In genomic region chr1:226696552-226696951, GRCh38 we compare ENCODE assay signal across 15 cellular contexts. TPM values are rescaled to one million over a fixed set of nuclear protein-coding genes. Genes with fewer than 3 reads are reported as not detected.
DNase-seq lines count a peak whose midpoint lies in the region; ATAC-seq and TF ChIP-seq lines count a peak whose summit lies in the region.
"Had no signal": no experiment of that assay in that cellular context is flagged by ENCODE, and none has a peak within 500 bp of the region (broad histone marks: within the 10 kb centered on the region; RNA-seq: fewer than 3 reads in every experiment).

No MANE protein-coding gene starts in this region.

- H3K27me3 Mint-ChIP-seq in activated CD4-positive, alpha-beta T cell treated with anti-CD3 and anti-CD28 coated beads, Interleukin-2, amount 10 ng/mL, durations not matched to agents 7 days and 5 days: no peaks in the 10 kb centered on the region
- no peaks in the 10 kb centered on the region for H3K27me3 Mint-ChIP-seq in T-cell
- H3K27me3 Mint-ChIP-seq: type B pancreatic cell had no signal

- peaks cover 0 to 8% (median 4%) of the 10 kb centered on the region in 3 donors for H3K36me3 ChIP-seq in esophagus squamous epithelium

- no peak overlapping the region for H3K4me3 Mint-ChIP-seq in activated CD4-positive, alpha-beta T cell treated with anti-CD3 and anti-CD28 coated beads, Interleukin-2, amount 10 ng/mL, durations not matched to agents 7 days and 5 days
- H3K4me3 Mint-ChIP-seq in T-cell: peak overlapping the region in 1 of 3 donors; percentile 76
- peak overlapping the region; percentile 41 for H3K4me3 Mint-ChIP-seq in stimulated activated effector memory CD8-positive, alpha-beta T cell treated with anti-CD3 and anti-CD28 coated beads, Interleukin-12 subunit alpha, Interleukin-12 subunit beta, amount 100 ng/mL, for 72 hours

- H3K36me3 Mint-ChIP-seq in activated CD4-positive, alpha-beta T cell treated with anti-CD3 and anti-CD28 coated beads, Interleukin-2, amount 10 ng/mL, durations not matched to agents 7 days and 5 days (ENCODE audit: low read depth): peaks cover 60% of the 10 kb centered on the region
- peaks cover 29% of the 10 kb centered on the region for H3K36me3 Mint-ChIP-seq in T-cell
- H3K36me3 Mint-ChIP-seq in stimulated activated effector memory CD8-positive, alpha-beta T cell treated with anti-CD3 and anti-CD28 coated beads, Interleukin-12 subunit alpha, Interleukin-12 subunit beta, amount 100 ng/mL, for 72 hours: peaks cover 28% of the 10 kb centered on the region

- H3K27ac ChIP-seq in esophagus squamous epithelium: peak overlapping the region; percentile 75 to 87 (median 84)
- H3K27ac ChIP-seq: body of pancreas had no signal

- peaks cover 31 to 95% (median 56%) of the 10 kb centered on the region in 3 donors for H3K4me1 ChIP-seq in esophagus squamous epithelium
- H3K4me1 ChIP-seq: body of pancreas had no signal

- H3K27ac Mint-ChIP-seq in activated CD4-positive, alpha-beta T cell treated with anti-CD3 and anti-CD28 coated beads, Interleukin-2, amount 10 ng/mL, durations not matched to agents 7 days and 5 days: peak overlapping the region; percentile 9
- peak overlapping the region; percentile 91 to 94 for H3K27ac Mint-ChIP-seq in T-cell
- H3K27ac Mint-ChIP-seq in stimulated activated effector memory CD8-positive, alpha-beta T cell treated with anti-CD3 and anti-CD28 coated beads, Interleukin-12 subunit alpha, Interleukin-12 subunit beta, amount 100 ng/mL, for 72 hours: peak overlapping the region; percentile 89

- H3K4me1 Mint-ChIP-seq in activated CD4-positive, alpha-beta T cell treated with anti-CD3 and anti-CD28 coated beads, Interleukin-2, amount 10 ng/mL, durations not matched to agents 7 days and 5 days: peaks cover 82% of the 10 kb centered on the region
- peaks cover 94 to 100% (median 96%) of the 10 kb centered on the region in 3 donors for H3K4me1 Mint-ChIP-seq in T-cell
- H3K4me1 Mint-ChIP-seq in stimulated activated effector memory CD8-positive, alpha-beta T cell treated with anti-CD3 and anti-CD28 coated beads, Interleukin-12 subunit alpha, Interleukin-12 subunit beta, amount 100 ng/mL, for 72 hours: peaks cover 71% of the 10 kb centered on the region

- H3K27me3 ChIP-seq in esophagus squamous epithelium: no peaks in the 10 kb centered on the region
- H3K27me3 ChIP-seq: body of pancreas, heart left ventricle had no signal

- no peak for DNase-seq in activated CD4-positive, alpha-beta T cell treated with anti-CD3 and anti-CD28 coated beads, Interleukin-2, amount 10 ng/mL, durations not matched to agents 7 days and 5 days
- DNase-seq in activated CD4-positive, alpha-beta T cell treated with anti-CD3 and anti-CD28 coated beads, Interleukin-2, amount 50 U/mL, for 48 hours: no peak
- DNase-seq in T-cell (no peak), esophagus squamous epithelium (lab: John Stamatoyannopoulos, UW) (no peak), kidney glomerular epithelial cell (lab: John Stamatoyannopoulos, UW) (no peak), NCI-H69 (lab: John Stamatoyannopoulos, UW) (no peak)
- no peak for DNase-seq in stimulated activated effector memory CD8-positive, alpha-beta T cell treated with anti-CD3 and anti-CD28 coated beads, Interleukin-12 subunit alpha, Interleukin-12 subunit beta, amount 100 ng/mL, for 72 hours (ENCODE audit: low spot score in 2 of 2)
- DNase-seq: activated CD8-positive, alpha-beta memory T cell treated with anti-CD3 and anti-CD28 coated beads, Interleukin-2, amount 50 U/mL, for 4 hours; body of pancreas; DMS 273 treated with DMSO at 0.1 percent for 48 hours; heart left ventricle; NCI-H1105 treated with DMSO at 0.1 percent for 48 hours; NCI-H510A had no signal

- peak in 1 of 4 experiments; percentile 2 for ATAC-seq in T-cell (replicated peaks in 1 of 4)
- ATAC-seq in stimulated activated effector memory CD8-positive, alpha-beta T cell treated with anti-CD3 and anti-CD28 coated beads, Interleukin-12 subunit alpha, Interleukin-12 subunit beta, amount 100 ng/mL, for 72 hours: no peak
- ATAC-seq in GM21526 (IDR thresholded peaks at IDR 0.05; ENCODE audit: low FRiP score, unreplicated experiment): no peak
- ATAC-seq: body of pancreas had no signal

- CTCF ChIA-PET in activated CD4-positive, alpha-beta T cell treated with anti-CD3 and anti-CD28 coated beads, Interleukin-2, amount 10 ng/mL, durations not matched to agents 7 days and 5 days (lab: Charles Lee): interaction anchor here (0.9 to 1.9 kb wide), 4 partner anchors 14 to 70 kb away, joined by 3 to 6 read pairs (median 4); no protein-coding TSS in a partner anchor
- CTCF ChIA-PET in T-cell (lab: Charles Lee): interaction anchor here (0.6 to 1.0 kb wide), 3 partner anchors 19 to 70 kb away, joined by 3 read pairs; no protein-coding TSS in a partner anchor

- no peak for TF ChIP-seq POLR2A in esophagus squamous epithelium (IDR thresholded peaks at IDR 0.05)

- POLR2A ChIA-PET in activated CD4-positive, alpha-beta T cell treated with anti-CD3 and anti-CD28 coated beads, Interleukin-2, amount 10 ng/mL, durations not matched to agents 7 days and 5 days (lab: Charles Lee): no interaction called here
- POLR2A ChIA-PET in T-cell (lab: Charles Lee): interaction anchor here (0.6 to 0.9 kb wide), 3 partner anchors 9 to 288 kb away, joined by 3 to 6 read pairs (median 3); no protein-coding TSS in a partner anchor

- no peak overlapping the region for H3K4me3 ChIP-seq in esophagus squamous epithelium
- H3K4me3 ChIP-seq: body of pancreas, heart left ventricle had no signal

- intact Hi-C loops in esophagus squamous epithelium (cut with DNase I): no loop called here

- WGBS in esophagus squamous epithelium, 2 donors: 54 to 69% methylated on average over 2 to 7 of the region's 7 CpGs

- H3K9me3 ChIP-seq in esophagus squamous epithelium: no peaks in the 10 kb centered on the region
- H3K9me3 ChIP-seq: body of pancreas, heart left ventricle had no signal

- H3K9me3 Mint-ChIP-seq in activated CD4-positive, alpha-beta T cell treated with anti-CD3 and anti-CD28 coated beads, Interleukin-2, amount 10 ng/mL, durations not matched to agents 7 days and 5 days: no peaks in the 10 kb centered on the region
- H3K9me3 Mint-ChIP-seq in T-cell: no peaks in the 10 kb centered on the region
- no peaks in the 10 kb centered on the region for H3K9me3 Mint-ChIP-seq in stimulated activated effector memory CD8-positive, alpha-beta T cell treated with anti-CD3 and anti-CD28 coated beads, Interleukin-12 subunit alpha, Interleukin-12 subunit beta, amount 100 ng/mL, for 72 hours
- H3K9me3 Mint-ChIP-seq: type B pancreatic cell had no signal

- TF ChIP-seq CTCF in esophagus squamous epithelium (IDR thresholded peaks at IDR 0.05): no peak

RNA-seq across cellular contexts. Expression of gene ITPKB, which starts 42.5 kb away (rescaled TPM):
- total RNA-seq in activated CD4-positive, alpha-beta T cell treated with anti-CD3 and anti-CD28 coated beads, Interleukin-2, amount 10 ng/mL, durations not matched to agents 7 days and 5 days: 10 to 100 TPM; 61.1 to 64.0 TPM
- total RNA-seq in T-cell: 100 to 1,000 TPM; 153 to 351 (median 179) TPM
- total RNA-seq in esophagus squamous epithelium: 10 to 100 TPM; 10.7 to 22.3 (median 15.9) TPM

Comparison
In these comparisons a context has a peak if more than half of its experiments do, and no peak if none do; other contexts are left out.
1. H3K27ac Mint-ChIP-seq: peak in every context shown above with its lines; median percentile 92 in T-cell; 89 in stimulated activated effector memory CD8-positive, alpha-beta T cell treated with anti-CD3 and anti-CD28 coated beads, Interleukin-12 subunit alpha, Interleukin-12 subunit beta, amount 100 ng/mL, for 72 hours; 9 in activated CD4-positive, alpha-beta T cell treated with anti-CD3 and anti-CD28 coated beads, Interleukin-2, amount 10 ng/mL, durations not matched to agents 7 days and 5 days.